Comparison of ENCODE assay signal across 11 cellular contexts in genomic region chr5:179261301-179262125, GRCh38.
A peak's percentile ranks its signal among the peaks of the same experiment; 100 is the strongest.
DNase-seq lines count a peak whose midpoint lies in the region; ATAC-seq, FAIRE-seq and TF ChIP-seq lines count a peak whose summit lies in the region.
"Had no signal": no experiment of that assay in that cellular context is flagged by ENCODE, and none has a peak within 500 bp of the region (broad histone marks: within the 10 kb centered on the region; RNA-seq: fewer than 3 reads in every experiment).

No MANE protein-coding gene starts in this region.

- H3K36me3 ChIP-seq in A673 (ENCODE audit: insufficient read depth, low read length, poor library complexity, severe bottlenecking), result no peaks in the 10 kb centered on the region
- no peaks in the 10 kb centered on the region for H3K36me3 ChIP-seq in H7 (replicated peaks; ENCODE audit: control insufficient read depth, insufficient read depth, low read length)
- no peaks in the 10 kb centered on the region for H3K36me3 ChIP-seq in K562 (ENCODE audit: control insufficient read depth, insufficient read depth, low read length)
- no peaks in the 10 kb centered on the region for H3K36me3 ChIP-seq in right lobe of liver
- H3K36me3 ChIP-seq in HAP-1 (replicated peaks), result no peaks in the 10 kb centered on the region

- no peak overlapping the region for H3K4me3 ChIP-seq in A673 (ENCODE audit: low read depth, low read length, poor library complexity, severe bottlenecking)
- no peak overlapping the region for H3K4me3 ChIP-seq in H7 (ENCODE audit: insufficient read depth, low read depth, low read length)
- H3K4me3 ChIP-seq in K562, result no peak overlapping the region
- no peak overlapping the region for H3K4me3 ChIP-seq in right lobe of liver
- H3K4me3 ChIP-seq in HAP-1, result no peak overlapping the region

- BruUV-seq in A673 (replicated peaks; lab: Mats Ljungman, UMichigan) (no TSS peak), K562 (replicated peaks; lab: Mats Ljungman, UMichigan) (no TSS peak)

- intact Hi-C loops in A673 (cut with micrococcal nuclease; ENCODE audit: unreplicated experiment) (no loop called here), K562 (cut with micrococcal nuclease) (no loop called here), right lobe of liver (cut with DNase I) (no loop called here)

- 4% methylated on average over 18 of the region's 21 CpGs for WGBS in K562 (ENCODE audit: insufficient coverage, low coverage, missing lambda C conversion rate)
- WGBS in right lobe of liver (ENCODE audit: insufficient coverage, low coverage, low lambda C conversion rate, missing lambda C conversion rate), result 26% methylated on average over 10 of the region's 21 CpGs

- no peak for TF ChIP-seq EP300 in K562 (IDR thresholded peaks at IDR 0.05; ENCODE audit: low read length)

- H3K27me3 ChIP-seq in A673 (replicated peaks; ENCODE audit: insufficient read depth, low read depth, low read length, poor library complexity) (no peaks in the 10 kb centered on the region), H7 (ENCODE audit: control insufficient read depth, insufficient read depth, low read length) (no peaks in the 10 kb centered on the region), K562 (ENCODE audit: control insufficient read depth in 2 of 2, insufficient read depth in 2 of 2, low read length in 2 of 2) (peaks cover 6 to 73% of the 10 kb centered on the region in 2 experiments; a peak in 4 of 5 replicates), right lobe of liver (no peaks in the 10 kb centered on the region), HAP-1 (ENCODE audit: low read depth) (no peaks in the 10 kb centered on the region)

- no peak overlapping the region for H3K4me2 ChIP-seq in K562 (ENCODE audit: insufficient read depth, low read length)

- H3K9ac ChIP-seq in K562 (ENCODE audit: insufficient read depth in 1 of 2, low read depth in 2 of 2, low read length in 2 of 2), result no peak overlapping the region

- POLR2A ChIA-PET in A673 (lab: Charles Lee; ENCODE audit: low non-redundant PET), result no interaction called here
- POLR2A ChIA-PET in K562 (lab: Yijun Ruan, JAX), result interaction anchor here (0.9 kb wide), 1 partner anchor 17 kb away, joined by 3 read pairs; no protein-coding TSS in a partner anchor

- FAIRE-seq in K562 (lab: Jason Lieb, UNC), result no peak
- FAIRE-seq: endothelial cell of umbilical vein had no signal

- H4K20me1 ChIP-seq in K562 (replicated peaks; ENCODE audit: control insufficient read depth, insufficient read depth, low read length), result no peaks in the 10 kb centered on the region; the same call in 1 of the 2 replicates

- TF ChIP-seq CTCF in A673 (conservative IDR thresholded peaks at IDR 0.05; ENCODE audit: low read depth, low read length), result peak; percentile 37; the same call in 1 of the 2 replicates
- TF ChIP-seq CTCF in K562 (IDR thresholded peaks at IDR 0.05 in 2 of 3, conservative IDR thresholded peaks at IDR 0.05 in 1 of 3; ENCODE audit: insufficient read depth in 2 of 3, low read depth in 1 of 3, low read length in 3 of 3), result peak; percentile 63 to 98 (median 87)
- no peak for TF ChIP-seq CTCF in right lobe of liver (IDR thresholded peaks at IDR 0.05)

- CTCF ChIA-PET in A673 (lab: Charles Lee), result no interaction called here
- CTCF ChIA-PET in K562 (lab: Yijun Ruan, JAX; ENCODE audit: low intra/inter-chr PET ratio), result no interaction called here

- H3K4me1 ChIP-seq in A673 (ENCODE audit: insufficient read depth, low read length, poor library complexity, severe bottlenecking) (peaks cover 15% of the 10 kb centered on the region), K562 (replicated peaks in 1 of 2; ENCODE audit: control insufficient read depth in 2 of 2, insufficient read depth in 2 of 2, low read length in 2 of 2) (peaks cover 0 to 5% of the 10 kb centered on the region in 2 experiments; a peak in 1 of 5 replicates), right lobe of liver (peaks cover 0 to 4% (median 0%) of the 10 kb centered on the region in 4 donors), HAP-1 (no peaks in the 10 kb centered on the region)

- no peaks in the 10 kb centered on the region for H3K9me1 ChIP-seq in K562 (ENCODE audit: control insufficient read depth, insufficient read depth, low read length)

- no peak overlapping the region for H2AFZ ChIP-seq in K562 (ENCODE audit: low read depth, low read length)

- TF ChIP-seq POLR2A in K562 (conservative IDR thresholded peaks at IDR 0.05), result no peak
- TF ChIP-seq POLR2A in right lobe of liver (IDR thresholded peaks at IDR 0.05), result no peak

- in situ Hi-C loops in K562 (cut with MboI) (no loop called here), HAP-1 (cut with MboI; ENCODE audit: low sequenced_read_pairs) (no loop called here)

- H3K27ac ChIP-seq in A673 (ENCODE audit: low read depth, low read length, poor library complexity, severe bottlenecking), result no peak overlapping the region
- H3K27ac ChIP-seq in K562 (ENCODE audit: extremely low read depth, low read depth, low read length), result no peak overlapping the region
- no peak overlapping the region for H3K27ac ChIP-seq in right lobe of liver

- DNase-seq in A673 (ENCODE audit: low spot score) (no peak), H7 (peak; percentile 95), K562 (ENCODE audit: extremely low read depth in 1 of 4, low spot score in 3 of 4) (peak; percentile 47 to 51 (median 48)), right lobe of liver (peak in 2 of 3 donors; percentile 34 to 50), DMS153 (lab: John Stamatoyannopoulos, UW) (no peak), KG1 (lab: John Stamatoyannopoulos, UW) (no peak), HAP-1 (ENCODE audit: low spot score in 2 of 2) (no peak), activated gamma-delta T cell (lab: John Stamatoyannopoulos, UW) (no peak)
- DNase-seq: activated T-cell treated with anti-CD3 and anti-CD28 coated beads, Interleukin-2, amount 50 U/mL, for 4 hours had no signal

- ATAC-seq in K562 (peak; percentile 90), right lobe of liver (peak in 3 of 4 donors; percentile 23 to 48 (median 26))
- ATAC-seq: naive thymus-derived CD8-positive, alpha-beta T cell had no signal

- no peaks in the 10 kb centered on the region for H3K9me3 ChIP-seq in A673 (ENCODE audit: low read depth, low read length, poor library complexity, severe bottlenecking)
- H3K9me3 ChIP-seq in K562 (replicated peaks; ENCODE audit: control insufficient read depth, insufficient read depth, low read depth, low read length), result no peaks in the 10 kb centered on the region
- H3K9me3 ChIP-seq in right lobe of liver, result no peaks in the 10 kb centered on the region
- no peaks in the 10 kb centered on the region for H3K9me3 ChIP-seq in HAP-1

- no peaks in the 10 kb centered on the region for H3K79me2 ChIP-seq in K562 (ENCODE audit: control insufficient read depth, insufficient read depth, low read length)

- peak; percentile 19 to 67; a peak in 3 of 4 replicates for TF ChIP-seq RAD21 in K562 (CRISPR knock-in tag; conservative IDR thresholded peaks at IDR 0.05 in 1 of 2, IDR thresholded peaks at IDR 0.05 in 1 of 2)

TF ChIP-seq in K562, 482 proteins besides CTCF, POLR2A, EP300 and RAD21:
- TF ChIP-seq NFYB (IDR thresholded peaks at IDR 0.05; ENCODE audit: extremely low read depth, insufficient read length), result no peak
- peak; percentile 59 for TF ChIP-seq CTCFL (IDR thresholded peaks at IDR 0.05; ENCODE audit: borderline replicate concordance, insufficient read depth, low read depth, low read length, poor library complexity, severe bottlenecking)
- no peak for TF ChIP-seq THAP12 (CRISPR knock-in tag; IDR thresholded peaks at IDR 0.05)
- TF ChIP-seq SMC3 (conservative IDR thresholded peaks at IDR 0.05; ENCODE audit: insufficient read depth, low read depth, low read length), result 0 out of 2 replicates have a peak, but pooled peaks have one; percentile 36
TF ChIP-seq in K562: peak in this region for 2.

Comparison
In these comparisons a context has a peak if more than half of its experiments do, and no peak if none do; other contexts are left out.
1. DNase-seq: peak in H7 (single experiment), K562 (4 of 4) and right lobe of liver (2 of 3); none in A673 (single experiment), DMS153 (single experiment), KG1 (single experiment), HAP-1 (0 of 2) and activated gamma-delta T cell (single experiment).
2. CTCF ChIP-seq: peak in A673 (single experiment) and K562 (3 of 3); none in right lobe of liver (0 of 4).